In the genomic region with DNA sequence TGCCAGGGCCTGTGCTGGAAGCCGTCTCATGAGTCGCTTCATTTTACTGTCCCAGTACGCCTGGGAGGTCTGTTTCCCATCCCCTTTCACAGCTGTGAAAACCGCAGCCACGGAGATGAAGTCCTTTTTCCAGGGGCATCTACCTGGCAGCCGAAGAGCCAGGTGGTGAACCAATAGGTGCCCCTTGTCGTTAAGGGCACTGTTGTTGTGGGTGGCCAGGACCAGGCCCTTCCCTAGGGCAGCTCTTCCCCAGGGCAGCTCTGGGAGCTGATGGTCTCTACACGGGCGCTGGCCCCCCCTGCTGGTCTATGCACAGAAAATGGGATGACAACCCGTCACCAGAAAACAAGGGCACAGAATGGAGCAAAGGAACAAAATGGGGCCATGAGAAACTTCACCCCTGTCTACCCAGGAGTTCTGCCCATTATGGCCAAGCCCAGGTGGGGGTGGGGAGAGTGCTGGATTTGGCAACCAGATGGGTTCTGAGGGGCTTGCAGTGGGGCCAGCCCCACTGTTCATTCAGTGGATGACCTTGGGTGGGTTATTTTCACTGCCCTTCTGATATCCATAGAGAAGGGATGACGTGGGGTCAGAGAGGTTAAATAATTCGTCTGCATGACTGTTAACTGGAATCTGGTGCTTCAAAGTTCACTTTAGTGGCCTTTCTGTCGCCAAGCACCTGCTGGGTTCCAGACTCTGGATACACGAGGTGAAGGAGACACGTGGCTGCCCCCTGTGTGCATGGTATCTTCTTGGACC, we compare ENCODE assay signal across 1 cellular context.
TF ChIP-seq lines count a peak whose summit lies in the region.

No MANE protein-coding gene starts in this region.

TF ChIP-seq in GM12878, 131 proteins besides CTCF, POLR2A, EP300 and RAD21 (continued from another document):
- TF ChIP-seq, protein P1, sequence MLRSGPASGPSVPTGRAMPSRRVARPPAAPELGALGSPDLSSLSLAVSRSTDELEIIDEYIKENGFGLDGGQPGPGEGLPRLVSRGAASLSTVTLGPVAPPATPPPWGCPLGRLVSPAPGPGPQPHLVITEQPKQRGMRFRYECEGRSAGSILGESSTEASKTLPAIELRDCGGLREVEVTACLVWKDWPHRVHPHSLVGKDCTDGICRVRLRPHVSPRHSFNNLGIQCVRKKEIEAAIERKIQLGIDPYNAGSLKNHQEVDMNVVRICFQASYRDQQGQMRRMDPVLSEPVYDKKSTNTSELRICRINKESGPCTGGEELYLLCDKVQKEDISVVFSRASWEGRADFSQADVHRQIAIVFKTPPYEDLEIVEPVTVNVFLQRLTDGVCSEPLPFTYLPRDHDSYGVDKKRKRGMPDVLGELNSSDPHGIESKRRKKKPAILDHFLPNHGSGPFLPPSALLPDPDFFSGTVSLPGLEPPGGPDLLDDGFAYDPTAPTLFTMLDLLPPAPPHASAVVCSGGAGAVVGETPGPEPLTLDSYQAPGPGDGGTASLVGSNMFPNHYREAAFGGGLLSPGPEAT (IDR thresholded peaks at IDR 0.05; ENCODE audit: low read depth): peak; percentile 69
- TF ChIP-seq, protein P2, sequence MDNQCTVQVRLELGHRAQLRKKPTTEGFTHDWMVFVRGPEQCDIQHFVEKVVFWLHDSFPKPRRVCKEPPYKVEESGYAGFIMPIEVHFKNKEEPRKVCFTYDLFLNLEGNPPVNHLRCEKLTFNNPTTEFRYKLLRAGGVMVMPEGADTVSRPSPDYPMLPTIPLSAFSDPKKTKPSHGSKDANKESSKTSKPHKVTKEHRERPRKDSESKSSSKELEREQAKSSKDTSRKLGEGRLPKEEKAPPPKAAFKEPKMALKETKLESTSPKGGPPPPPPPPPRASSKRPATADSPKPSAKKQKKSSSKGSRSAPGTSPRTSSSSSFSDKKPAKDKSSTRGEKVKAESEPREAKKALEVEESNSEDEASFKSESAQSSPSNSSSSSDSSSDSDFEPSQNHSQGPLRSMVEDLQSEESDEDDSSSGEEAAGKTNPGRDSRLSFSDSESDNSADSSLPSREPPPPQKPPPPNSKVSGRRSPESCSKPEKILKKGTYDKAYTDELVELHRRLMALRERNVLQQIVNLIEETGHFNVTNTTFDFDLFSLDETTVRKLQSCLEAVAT (IDR thresholded peaks at IDR 0.05): peak; percentile 84
- TF ChIP-seq CHD2 (IDR thresholded peaks at IDR 0.05; ENCODE audit: borderline replicate concordance, low read depth, low read length) (peak; percentile 32; the same call in 1 of the 2 replicates), RCOR1 (conservative IDR thresholded peaks at IDR 0.05; ENCODE audit: low read depth, low read length) (0 out of 2 replicates have a peak, but pooled peaks have one; percentile 29), ZNF217 (IDR thresholded peaks at IDR 0.05) (no peak), SMARCA5 (IDR thresholded peaks at IDR 0.05) (peak; percentile 86), SPI1 (IDR thresholded peaks at IDR 0.05; ENCODE audit: borderline replicate concordance, insufficient read depth, low read depth, low read length) (no peak), CBFB (IDR thresholded peaks at IDR 0.05; ENCODE audit: low read depth) (peak; percentile 54; the same call in 1 of the 2 replicates), MEF2B (IDR thresholded peaks at IDR 0.05; ENCODE audit: partially characterized antibody, poor library complexity, severe bottlenecking) (peak; percentile 68), SREBF2 (IDR thresholded peaks at IDR 0.05; ENCODE audit: low read length) (no peak), ZNF24 (IDR thresholded peaks at IDR 0.05) (peak; percentile 68; the same call in 1 of the 2 replicates), DPF2 (IDR thresholded peaks at IDR 0.05) (0 out of 2 replicates have a peak, but pooled peaks have one; percentile 53), CREM (IDR thresholded peaks at IDR 0.05; ENCODE audit: low read depth) (peak; percentile 36; the same call in 1 of the 2 replicates), MXI1 (IDR thresholded peaks at IDR 0.05; ENCODE audit: low read depth, low read length) (0 out of 2 replicates have a peak, but pooled peaks have one; percentile 38), FOXK2 (IDR thresholded peaks at IDR 0.05) (peak; percentile 35; the same call in 1 of the 2 replicates), YY1 (IDR thresholded peaks at IDR 0.05; ENCODE audit: low read depth, low read length) (peak; percentile 83), EED (IDR thresholded peaks at IDR 0.05; ENCODE audit: low read depth) (peak; percentile 75), RFX5 (IDR thresholded peaks at IDR 0.05; ENCODE audit: low read depth, low read length) (0 out of 2 replicates have a peak, but pooled peaks have one; percentile 26), POU2F2 (IDR thresholded peaks at IDR 0.05; ENCODE audit: borderline replicate concordance, low read depth, low read length) (peak; percentile 12; the same call in 1 of the 3 replicates), BHLHE40 (IDR thresholded peaks at IDR 0.05; ENCODE audit: borderline replicate concordance in 1 of 2, low read depth in 2 of 2, low read length in 1 of 2) (peak in 1 of 2 experiments; percentile 26; a peak in 1 of 4 replicates), MTA2 (IDR thresholded peaks at IDR 0.05; ENCODE audit: low read depth) (peak; percentile 49), STAT1 (conservative IDR thresholded peaks at IDR 0.05) (0 out of 2 replicates have a peak, but pooled peaks have one; percentile 12), KAT2A (conservative IDR thresholded peaks at IDR 0.05; ENCODE audit: control insufficient read depth, low read depth, low read length) (no peak), NRF1 (conservative IDR thresholded peaks at IDR 0.05; ENCODE audit: low read depth, low read length) (no peak), ZNF207 (IDR thresholded peaks at IDR 0.05; ENCODE audit: borderline replicate concordance) (0 out of 2 replicates have a peak, but pooled peaks have one; percentile 24), IKZF1 (conservative IDR thresholded peaks at IDR 0.05) (peak; percentile 92), SMC3 (IDR thresholded peaks at IDR 0.05; ENCODE audit: borderline replicate concordance, low read length) (peak; percentile 75), GATAD2B (conservative IDR thresholded peaks at IDR 0.05; ENCODE audit: low read depth) (peak; percentile 78), IKZF2 (IDR thresholded peaks at IDR 0.05) (peak; percentile 82 to 90; a peak in 3 of 4 replicates), TCF3 (IDR thresholded peaks at IDR 0.05; ENCODE audit: borderline replicate concordance, insufficient read depth, low read depth, low read length) (peak; percentile 21; the same call in 1 of the 2 replicates), TCF12 (IDR thresholded peaks at IDR 0.05; ENCODE audit: low read depth, low read length) (0 out of 2 replicates have a peak, but pooled peaks have one; percentile 3), NR2F1 (conservative IDR thresholded peaks at IDR 0.05) (peak; percentile 35; the same call in 1 of the 2 replicates)
- TF ChIP-seq, protein P3, sequence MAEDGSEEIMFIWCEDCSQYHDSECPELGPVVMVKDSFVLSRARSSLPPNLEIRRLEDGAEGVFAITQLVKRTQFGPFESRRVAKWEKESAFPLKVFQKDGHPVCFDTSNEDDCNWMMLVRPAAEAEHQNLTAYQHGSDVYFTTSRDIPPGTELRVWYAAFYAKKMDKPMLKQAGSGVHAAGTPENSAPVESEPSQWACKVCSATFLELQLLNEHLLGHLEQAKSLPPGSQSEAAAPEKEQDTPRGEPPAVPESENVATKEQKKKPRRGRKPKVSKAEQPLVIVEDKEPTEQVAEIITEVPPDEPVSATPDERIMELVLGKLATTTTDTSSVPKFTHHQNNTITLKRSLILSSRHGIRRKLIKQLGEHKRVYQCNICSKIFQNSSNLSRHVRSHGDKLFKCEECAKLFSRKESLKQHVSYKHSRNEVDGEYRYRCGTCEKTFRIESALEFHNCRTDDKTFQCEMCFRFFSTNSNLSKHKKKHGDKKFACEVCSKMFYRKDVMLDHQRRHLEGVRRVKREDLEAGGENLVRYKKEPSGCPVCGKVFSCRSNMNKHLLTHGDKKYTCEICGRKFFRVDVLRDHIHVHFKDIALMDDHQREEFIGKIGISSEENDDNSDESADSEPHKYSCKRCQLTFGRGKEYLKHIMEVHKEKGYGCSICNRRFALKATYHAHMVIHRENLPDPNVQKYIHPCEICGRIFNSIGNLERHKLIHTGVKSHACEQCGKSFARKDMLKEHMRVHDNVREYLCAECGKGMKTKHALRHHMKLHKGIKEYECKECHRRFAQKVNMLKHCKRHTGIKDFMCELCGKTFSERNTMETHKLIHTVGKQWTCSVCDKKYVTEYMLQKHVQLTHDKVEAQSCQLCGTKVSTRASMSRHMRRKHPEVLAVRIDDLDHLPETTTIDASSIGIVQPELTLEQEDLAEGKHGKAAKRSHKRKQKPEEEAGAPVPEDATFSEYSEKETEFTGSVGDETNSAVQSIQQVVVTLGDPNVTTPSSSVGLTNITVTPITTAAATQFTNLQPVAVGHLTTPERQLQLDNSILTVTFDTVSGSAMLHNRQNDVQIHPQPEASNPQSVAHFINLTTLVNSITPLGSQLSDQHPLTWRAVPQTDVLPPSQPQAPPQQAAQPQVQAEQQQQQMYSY (CRISPR knock-in tag; IDR thresholded peaks at IDR 0.05): 0 out of 2 replicates have a peak, but pooled peaks have one; percentile 29
- TF ChIP-seq, protein P4, sequence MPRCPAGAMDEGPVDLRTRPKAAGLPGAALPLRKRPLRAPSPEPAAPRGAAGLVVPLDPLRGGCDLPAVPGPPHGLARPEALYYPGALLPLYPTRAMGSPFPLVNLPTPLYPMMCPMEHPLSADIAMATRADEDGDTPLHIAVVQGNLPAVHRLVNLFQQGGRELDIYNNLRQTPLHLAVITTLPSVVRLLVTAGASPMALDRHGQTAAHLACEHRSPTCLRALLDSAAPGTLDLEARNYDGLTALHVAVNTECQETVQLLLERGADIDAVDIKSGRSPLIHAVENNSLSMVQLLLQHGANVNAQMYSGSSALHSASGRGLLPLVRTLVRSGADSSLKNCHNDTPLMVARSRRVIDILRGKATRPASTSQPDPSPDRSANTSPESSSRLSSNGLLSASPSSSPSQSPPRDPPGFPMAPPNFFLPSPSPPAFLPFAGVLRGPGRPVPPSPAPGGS (IDR thresholded peaks at IDR 0.05; ENCODE audit: borderline replicate concordance, insufficient read depth, low read depth, low read length, poor library complexity, severe bottlenecking): no peak
- TF ChIP-seq, protein P5, sequence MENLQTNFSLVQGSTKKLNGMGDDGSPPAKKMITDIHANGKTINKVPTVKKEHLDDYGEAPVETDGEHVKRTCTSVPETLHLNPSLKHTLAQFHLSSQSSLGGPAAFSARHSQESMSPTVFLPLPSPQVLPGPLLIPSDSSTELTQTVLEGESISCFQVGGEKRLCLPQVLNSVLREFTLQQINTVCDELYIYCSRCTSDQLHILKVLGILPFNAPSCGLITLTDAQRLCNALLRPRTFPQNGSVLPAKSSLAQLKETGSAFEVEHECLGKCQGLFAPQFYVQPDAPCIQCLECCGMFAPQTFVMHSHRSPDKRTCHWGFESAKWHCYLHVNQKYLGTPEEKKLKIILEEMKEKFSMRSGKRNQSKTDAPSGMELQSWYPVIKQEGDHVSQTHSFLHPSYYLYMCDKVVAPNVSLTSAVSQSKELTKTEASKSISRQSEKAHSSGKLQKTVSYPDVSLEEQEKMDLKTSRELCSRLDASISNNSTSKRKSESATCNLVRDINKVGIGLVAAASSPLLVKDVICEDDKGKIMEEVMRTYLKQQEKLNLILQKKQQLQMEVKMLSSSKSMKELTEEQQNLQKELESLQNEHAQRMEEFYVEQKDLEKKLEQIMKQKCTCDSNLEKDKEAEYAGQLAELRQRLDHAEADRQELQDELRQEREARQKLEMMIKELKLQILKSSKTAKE (IDR thresholded peaks at IDR 0.05; ENCODE audit: low read depth, poor library complexity, severe bottlenecking): no peak
- TF ChIP-seq, protein P6, sequence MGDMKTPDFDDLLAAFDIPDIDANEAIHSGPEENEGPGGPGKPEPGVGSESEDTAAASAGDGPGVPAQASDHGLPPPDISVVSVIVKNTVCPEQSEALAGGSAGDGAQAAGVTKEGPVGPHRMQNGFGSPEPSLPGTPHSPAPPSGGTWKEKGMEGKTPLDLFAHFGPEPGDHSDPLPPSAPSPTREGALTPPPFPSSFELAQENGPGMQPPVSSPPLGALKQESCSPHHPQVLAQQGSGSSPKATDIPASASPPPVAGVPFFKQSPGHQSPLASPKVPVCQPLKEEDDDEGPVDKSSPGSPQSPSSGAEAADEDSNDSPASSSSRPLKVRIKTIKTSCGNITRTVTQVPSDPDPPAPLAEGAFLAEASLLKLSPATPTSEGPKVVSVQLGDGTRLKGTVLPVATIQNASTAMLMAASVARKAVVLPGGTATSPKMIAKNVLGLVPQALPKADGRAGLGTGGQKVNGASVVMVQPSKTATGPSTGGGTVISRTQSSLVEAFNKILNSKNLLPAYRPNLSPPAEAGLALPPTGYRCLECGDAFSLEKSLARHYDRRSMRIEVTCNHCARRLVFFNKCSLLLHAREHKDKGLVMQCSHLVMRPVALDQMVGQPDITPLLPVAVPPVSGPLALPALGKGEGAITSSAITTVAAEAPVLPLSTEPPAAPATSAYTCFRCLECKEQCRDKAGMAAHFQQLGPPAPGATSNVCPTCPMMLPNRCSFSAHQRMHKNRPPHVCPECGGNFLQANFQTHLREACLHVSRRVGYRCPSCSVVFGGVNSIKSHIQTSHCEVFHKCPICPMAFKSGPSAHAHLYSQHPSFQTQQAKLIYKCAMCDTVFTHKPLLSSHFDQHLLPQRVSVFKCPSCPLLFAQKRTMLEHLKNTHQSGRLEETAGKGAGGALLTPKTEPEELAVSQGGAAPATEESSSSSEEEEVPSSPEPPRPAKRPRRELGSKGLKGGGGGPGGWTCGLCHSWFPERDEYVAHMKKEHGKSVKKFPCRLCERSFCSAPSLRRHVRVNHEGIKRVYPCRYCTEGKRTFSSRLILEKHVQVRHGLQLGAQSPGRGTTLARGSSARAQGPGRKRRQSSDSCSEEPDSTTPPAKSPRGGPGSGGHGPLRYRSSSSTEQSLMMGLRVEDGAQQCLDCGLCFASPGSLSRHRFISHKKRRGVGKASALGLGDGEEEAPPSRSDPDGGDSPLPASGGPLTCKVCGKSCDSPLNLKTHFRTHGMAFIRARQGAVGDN (IDR thresholded peaks at IDR 0.05): peak; percentile 76
- TF ChIP-seq, protein P7, sequence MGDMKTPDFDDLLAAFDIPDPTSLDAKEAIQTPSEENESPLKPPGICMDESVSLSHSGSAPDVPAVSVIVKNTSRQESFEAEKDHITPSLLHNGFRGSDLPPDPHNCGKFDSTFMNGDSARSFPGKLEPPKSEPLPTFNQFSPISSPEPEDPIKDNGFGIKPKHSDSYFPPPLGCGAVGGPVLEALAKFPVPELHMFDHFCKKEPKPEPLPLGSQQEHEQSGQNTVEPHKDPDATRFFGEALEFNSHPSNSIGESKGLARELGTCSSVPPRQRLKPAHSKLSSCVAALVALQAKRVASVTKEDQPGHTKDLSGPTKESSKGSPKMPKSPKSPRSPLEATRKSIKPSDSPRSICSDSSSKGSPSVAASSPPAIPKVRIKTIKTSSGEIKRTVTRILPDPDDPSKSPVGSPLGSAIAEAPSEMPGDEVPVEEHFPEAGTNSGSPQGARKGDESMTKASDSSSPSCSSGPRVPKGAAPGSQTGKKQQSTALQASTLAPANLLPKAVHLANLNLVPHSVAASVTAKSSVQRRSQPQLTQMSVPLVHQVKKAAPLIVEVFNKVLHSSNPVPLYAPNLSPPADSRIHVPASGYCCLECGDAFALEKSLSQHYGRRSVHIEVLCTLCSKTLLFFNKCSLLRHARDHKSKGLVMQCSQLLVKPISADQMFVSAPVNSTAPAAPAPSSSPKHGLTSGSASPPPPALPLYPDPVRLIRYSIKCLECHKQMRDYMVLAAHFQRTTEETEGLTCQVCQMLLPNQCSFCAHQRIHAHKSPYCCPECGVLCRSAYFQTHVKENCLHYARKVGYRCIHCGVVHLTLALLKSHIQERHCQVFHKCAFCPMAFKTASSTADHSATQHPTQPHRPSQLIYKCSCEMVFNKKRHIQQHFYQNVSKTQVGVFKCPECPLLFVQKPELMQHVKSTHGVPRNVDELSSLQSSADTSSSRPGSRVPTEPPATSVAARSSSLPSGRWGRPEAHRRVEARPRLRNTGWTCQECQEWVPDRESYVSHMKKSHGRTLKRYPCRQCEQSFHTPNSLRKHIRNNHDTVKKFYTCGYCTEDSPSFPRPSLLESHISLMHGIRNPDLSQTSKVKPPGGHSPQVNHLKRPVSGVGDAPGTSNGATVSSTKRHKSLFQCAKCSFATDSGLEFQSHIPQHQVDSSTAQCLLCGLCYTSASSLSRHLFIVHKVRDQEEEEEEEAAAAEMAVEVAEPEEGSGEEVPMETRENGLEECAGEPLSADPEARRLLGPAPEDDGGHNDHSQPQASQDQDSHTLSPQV (IDR thresholded peaks at IDR 0.05): peak; percentile 83
